ENCODE assay signal across 8 cellular contexts in the genomic region with DNA sequence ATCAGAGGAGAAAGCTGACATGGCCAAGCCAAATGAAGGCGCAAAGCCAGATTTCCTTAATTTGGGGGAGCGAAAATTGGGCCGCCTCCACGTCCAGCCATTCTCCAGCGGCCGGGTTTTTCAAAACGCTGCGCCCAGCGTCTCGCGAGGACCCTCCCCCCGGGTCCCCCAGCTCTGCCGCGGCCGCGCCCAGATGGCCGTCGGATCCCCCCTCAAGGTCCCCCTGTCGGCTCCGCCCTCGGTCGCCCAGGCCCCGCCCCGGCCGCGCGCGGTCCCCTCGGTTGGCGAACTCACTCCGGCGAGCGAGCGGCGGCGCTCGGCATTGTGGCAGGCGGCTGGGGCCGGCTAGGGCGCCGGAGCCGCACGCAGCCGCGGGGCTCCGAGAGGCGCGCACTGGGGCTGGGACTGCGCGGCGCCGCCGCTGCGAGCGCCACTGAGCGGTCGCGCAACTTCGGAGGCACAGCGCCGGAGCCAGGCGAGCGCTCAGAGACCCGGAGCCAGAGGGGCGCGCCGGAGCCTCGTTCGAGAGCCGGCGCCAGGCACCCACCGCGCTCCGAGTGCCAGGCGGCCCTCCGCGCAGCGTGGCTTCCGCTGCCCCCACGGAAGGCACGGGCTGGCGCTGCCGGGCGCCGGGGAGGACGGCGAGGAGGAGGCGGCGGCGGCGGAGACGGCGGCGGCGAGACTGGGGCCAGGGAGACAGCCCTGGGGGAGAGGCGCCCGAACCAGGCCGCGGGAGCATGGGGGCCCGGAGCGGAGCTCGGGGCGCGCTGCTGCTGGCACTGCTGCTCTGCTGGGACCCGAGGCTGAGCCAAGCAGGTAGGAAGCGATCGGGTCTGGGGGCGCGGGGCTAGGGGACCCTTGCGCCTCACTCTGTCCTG. TPM values are rescaled to one million over a fixed set of nuclear protein-coding genes. Genes with fewer than 3 reads are reported as not detected.
DNase-seq lines count a peak whose midpoint lies in the region; ATAC-seq and TF ChIP-seq lines count a peak whose summit lies in the region.

Gene UNC5B (plus strand): TSS at position 322 of the 878 bp plus-strand sequence. CDS start 416 bp downstream, at position 738.

- H3K9me3 Mint-ChIP-seq in CD8-positive, alpha-beta T cell: no peaks in the 10 kb centered on the region
- no peaks in the 10 kb centered on the region for H3K9me3 Mint-ChIP-seq in nephron

- 0 to 1% (median 1%) methylated on average over 43 to 110 of the region's 110 CpGs for WGBS in stomach, 5 donors

- peaks cover 48% of the 10 kb centered on the region for H3K27me3 Mint-ChIP-seq in CD8-positive, alpha-beta T cell (ENCODE audit: low read depth)
- peaks cover 77% of the 10 kb centered on the region for H3K27me3 Mint-ChIP-seq in nephron (ENCODE audit: low read depth)

- peaks cover 10% of the 10 kb centered on the region for H3K27me3 ChIP-seq in CD8-positive, alpha-beta T cell (ENCODE audit: insufficient read depth, low read length)
- peaks cover 73% of the 10 kb centered on the region for H3K27me3 ChIP-seq in foreskin keratinocyte
- peaks cover 0 to 72% (median 12%) of the 10 kb centered on the region in 3 donors for H3K27me3 ChIP-seq in stomach

- POLR2A ChIA-PET in CD8-positive, alpha-beta T cell (lab: Charles Lee): no interaction called here

- TF ChIP-seq POLR2A in stomach (IDR thresholded peaks at IDR 0.05): no peak

- H3K4me1 ChIP-seq in CD8-positive, alpha-beta T cell (ENCODE audit: insufficient read depth, low read length): no peaks in the 10 kb centered on the region
- no peaks in the 10 kb centered on the region for H3K4me1 ChIP-seq in foreskin keratinocyte
- peaks cover 10 to 64% (median 60%) of the 10 kb centered on the region in 4 donors for H3K4me1 ChIP-seq in stomach

- H3K36me3 ChIP-seq in CD8-positive, alpha-beta T cell (ENCODE audit: insufficient read depth, low read length): no peaks in the 10 kb centered on the region
- H3K36me3 ChIP-seq in stomach: no peaks in the 10 kb centered on the region

- CTCF ChIA-PET in CD8-positive, alpha-beta T cell (lab: Charles Lee): no interaction called here

- TF ChIP-seq EP300 in stomach (IDR thresholded peaks at IDR 0.05): no peak

- no peak for TF ChIP-seq CTCF in CD8-positive, alpha-beta T cell (IDR thresholded peaks at IDR 0.05)
- peak; percentile 53 for TF ChIP-seq CTCF in foreskin keratinocyte (conservative IDR thresholded peaks at IDR 0.05)
- TF ChIP-seq CTCF in nephron (IDR thresholded peaks at IDR 0.05; ENCODE audit: unreplicated experiment in 3 of 3): peak; percentile 45 to 47 (median 45)
- TF ChIP-seq CTCF in stomach (IDR thresholded peaks at IDR 0.05): peak in 2 of 7 experiments; percentile 23 to 51

- peak within 1 kb of the TSS; percentile 77 for H3K4me3 Mint-ChIP-seq in CD8-positive, alpha-beta T cell
- H3K4me3 Mint-ChIP-seq in nephron: peak within 1 kb of the TSS; percentile 96 to 98 (median 97)

- no peaks in the 10 kb centered on the region for H3K36me3 Mint-ChIP-seq in CD8-positive, alpha-beta T cell
- H3K36me3 Mint-ChIP-seq in nephron (ENCODE audit: low read depth): no peaks in the 10 kb centered on the region

- peak; percentile 79 for ATAC-seq in CD8-positive, alpha-beta T cell
- ATAC-seq in foreskin keratinocyte (peak; percentile 77), HG03108 (IDR thresholded peaks at IDR 0.05; ENCODE audit: unreplicated experiment) (no peak)

- H3K27ac Mint-ChIP-seq in CD8-positive, alpha-beta T cell: no peak within 1 kb of the TSS
- H3K27ac Mint-ChIP-seq in nephron: peak within 1 kb of the TSS; percentile 59 to 79 (median 78)

- intact Hi-C loops in CD8-positive, alpha-beta T cell (cut with DNase I, micrococcal nuclease): loop anchor here in 1 of 2 experiments (5.0 kb wide), 1 partner anchor 665 kb away; no protein-coding TSS in a partner anchor
- intact Hi-C loops in stomach (cut with DNase I; ENCODE audit: low total_unique reads): no loop called here

- no peak within 1 kb of the TSS for H3K27ac ChIP-seq in CD8-positive, alpha-beta T cell (ENCODE audit: low read depth, low read length)
- H3K27ac ChIP-seq in foreskin keratinocyte (no peak within 1 kb of the TSS), stomach (peak within 1 kb of the TSS; percentile 76 to 91 (median 88))

- peak within 1 kb of the TSS; percentile 45 for H3K4me3 ChIP-seq in CD8-positive, alpha-beta T cell (ENCODE audit: low read depth, low read length)
- H3K4me3 ChIP-seq in stomach: peak within 1 kb of the TSS; percentile 65 to 79 (median 72)

- peak; percentile 16 to 68 (median 40) for DNase-seq in CD8-positive, alpha-beta T cell
- DNase-seq in HuH-7.5 (ENCODE audit: low spot score) (peak; percentile 75), OCI-M1 (lab: John Stamatoyannopoulos, UW) (peak; percentile 95), foreskin keratinocyte (peak; percentile 43 to 65), stomach (peak; percentile 92)
- DNase-seq in activated naive CD4-positive, alpha-beta T cell (lab: John Stamatoyannopoulos, UW): peak; percentile 9 to 49 (median 26)

- peaks cover 18% of the 10 kb centered on the region for H3K4me1 Mint-ChIP-seq in CD8-positive, alpha-beta T cell (ENCODE audit: low read depth)
- H3K4me1 Mint-ChIP-seq in nephron: peaks cover 54% of the 10 kb centered on the region

- H3K9me3 ChIP-seq in CD8-positive, alpha-beta T cell (ENCODE audit: low read length): no peaks in the 10 kb centered on the region
- no peaks in the 10 kb centered on the region for H3K9me3 ChIP-seq in stomach

RNA-seq across cellular contexts. Expression of gene UNC5B, which starts in this region (rescaled TPM):
- under 1 TPM; 0.08 TPM for total RNA-seq in CD8-positive, alpha-beta T cell
- total RNA-seq in foreskin keratinocyte (0.67 and 0.75 TPM in 2 replicates), stomach (10 to 100 TPM in 2 of 5 donors, 1 to 10 TPM in 3; 5.5 to 42.9 (median 9.4) TPM)
- polyA plus RNA-seq in foreskin keratinocyte (0.28 and 0.30 TPM in 2 replicates), stomach (1 to 10 TPM; 1.4 to 3.9 (median 2.0) TPM)

Comparison
In these comparisons a context has a peak if more than half of its experiments do, and no peak if none do; other contexts are left out.
1. Peak in DNase-seq, ATAC-seq and H3K4me3 ChIP-seq in CD8-positive, alpha-beta T cell; RNA of the gene not detected or under 1 TPM.
2. Peak in DNase-seq and ATAC-seq in foreskin keratinocyte; RNA of the gene not detected or under 1 TPM.
3. DNase-seq: peak in every context shown above with its lines; median percentile 95 in OCI-M1; 92 in stomach; 75 in HuH-7.5; 54 in foreskin keratinocyte; 40 in CD8-positive, alpha-beta T cell; 26 in activated naive CD4-positive, alpha-beta T cell.
4. H3K27ac ChIP-seq: peak in stomach (5 of 5); none in CD8-positive, alpha-beta T cell (single experiment) and foreskin keratinocyte (single experiment).